ENCODE assay signal across 15 cellular contexts in genomic region chr16:19840524-19841110, GRCh38. TPM values are rescaled to one million over a fixed set of nuclear protein-coding genes. Genes with fewer than 3 reads are reported as not detected.
DNase-seq lines count a peak whose midpoint lies in the region; ATAC-seq, FAIRE-seq and TF ChIP-seq lines count a peak whose summit lies in the region.
"Had no signal": no experiment of that assay in that cellular context is flagged by ENCODE, and none has a peak within 500 bp of the region (broad histone marks: within the 10 kb centered on the region; RNA-seq: fewer than 3 reads in every experiment).

No MANE protein-coding gene starts in this region.

- peak; percentile 95 for ATAC-seq in left ventricle myocardium superior
- ATAC-seq in GM19455 (IDR thresholded peaks at IDR 0.05; ENCODE audit: unreplicated experiment), result no peak
- no peak for ATAC-seq in HG03378 (IDR thresholded peaks at IDR 0.05; ENCODE audit: unreplicated experiment)
- ATAC-seq: activated CD8-positive, alpha-beta T cell treated with anti-CD3 and anti-CD28 coated beads for 36 hours; GM23338; mucosa of descending colon had no signal

- DNase-seq in DMS79 (lab: John Stamatoyannopoulos, UW) (peak; percentile 32), NCI-H2081 (lab: John Stamatoyannopoulos, UW) (peak; percentile 67 to 85), NCI-H774 (lab: John Stamatoyannopoulos, UW) (peak; percentile 38), left ventricle myocardium superior (peak; percentile 53), H54 (ENCODE audit: insufficient read length, low spot score) (no peak), HuH-7.5 (ENCODE audit: low spot score) (no peak)
- DNase-seq: activated CD8-positive, alpha-beta T cell treated with anti-CD3 and anti-CD28 coated beads for 36 hours; activated effector memory CD4-positive, alpha-beta T cell treated with anti-CD3 and anti-CD28 coated beads, Interleukin-2, amount 50 U/mL, for 16 hours; COR-L47; erythroblast; mucosa of descending colon had no signal

- FAIRE-seq in H54 (lab: Jason Lieb, UNC), result no peak
- FAIRE-seq: keratinocyte had no signal

- intact Hi-C loops in left ventricle myocardium superior (cut with micrococcal nuclease), result no loop called here

- no peak for TF ChIP-seq POLR2A in H54 (IDR thresholded peaks at IDR 0.05; ENCODE audit: low read depth, low read length)

RNA-seq across cellular contexts. Expression of gene GPRC5B, which starts 44.0 kb away (rescaled TPM):
- 103 TPM for total RNA-seq in left ventricle myocardium superior
- total RNA-seq: activated CD8-positive, alpha-beta T cell treated with anti-CD3 and anti-CD28 coated beads for 36 hours had no signal

Comparison
In these comparisons a context has a peak if more than half of its experiments do, and no peak if none do; other contexts are left out.
1. DNase-seq: peak in DMS79 (single experiment), NCI-H2081 (2 of 2), NCI-H774 (single experiment) and left ventricle myocardium superior (single experiment); none in H54 (single experiment) and HuH-7.5 (single experiment).